ENCODE assay signal across 11 cellular contexts in the genomic region with DNA sequence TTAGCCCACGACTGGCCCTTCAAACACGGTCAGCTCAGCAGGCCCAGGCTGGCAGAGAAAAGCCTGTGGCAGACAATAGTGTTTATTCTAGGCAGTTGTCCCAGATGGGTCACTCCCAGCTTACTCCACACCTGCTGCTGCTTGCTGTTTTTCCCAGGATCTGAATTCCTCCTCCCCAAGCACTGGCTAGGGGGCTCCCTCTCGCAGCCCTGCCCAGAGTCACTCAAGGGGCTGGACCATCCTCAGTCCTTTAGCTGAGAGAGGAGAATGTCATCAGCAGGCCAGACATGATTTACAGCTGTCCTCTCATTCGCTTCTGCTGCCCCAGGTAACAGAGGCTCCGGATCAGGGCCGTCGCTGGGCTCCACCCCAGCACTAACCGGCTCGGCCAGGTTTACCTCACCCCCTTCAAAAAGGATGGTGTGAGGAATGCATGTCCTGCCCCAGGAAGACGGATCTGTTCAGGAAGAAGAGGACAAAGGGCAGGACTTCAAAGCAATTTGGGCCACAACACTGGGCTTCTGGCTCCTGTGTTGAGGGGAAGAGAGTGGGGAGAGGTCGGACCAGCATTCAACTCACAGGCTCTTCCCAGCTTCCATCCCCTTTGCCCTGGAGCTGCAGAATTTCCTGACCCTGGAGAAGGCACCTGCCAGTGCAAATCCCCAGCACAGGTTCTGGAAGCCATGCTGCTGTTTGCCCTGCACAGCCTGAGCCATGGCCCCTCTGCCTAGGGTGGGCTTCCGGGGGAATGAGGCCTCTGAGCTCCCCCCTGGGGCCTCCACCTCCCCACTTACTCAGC. TPM values are rescaled to one million over a fixed set of nuclear protein-coding genes. Genes with fewer than 3 reads are reported as not detected.
DNase-seq lines count a peak whose midpoint lies in the region; ATAC-seq and TF ChIP-seq lines count a peak whose summit lies in the region.
"Had no signal": no experiment of that assay in that cellular context is flagged by ENCODE, and none has a peak within 500 bp of the region (broad histone marks: within the 10 kb centered on the region; RNA-seq: fewer than 3 reads in every experiment).

No MANE protein-coding gene starts in this region.

- intact Hi-C loops in lower lobe of right lung (cut with DNase I): no loop called here
- intact Hi-C loops in activated T-helper 1 cell treated with anti-CD3 and anti-CD28 coated beads, Interleukin-12 subunit alpha, Interleukin-12 subunit beta, Interleukin-2, Interleukin-4 antibody, amounts not matched to agents 30 ng/mL and 10 ng/mL and 1 ng/mL, durations not matched to agents 14 hours and 24 hours and 36 hours (cut with micrococcal nuclease): no loop called here

- TF ChIP-seq CTCF in C4-2B (conservative IDR thresholded peaks at IDR 0.05): no peak
- no peak for TF ChIP-seq CTCF in VCaP (conservative IDR thresholded peaks at IDR 0.05)
- no peak for TF ChIP-seq CTCF in lower lobe of right lung (IDR thresholded peaks at IDR 0.05)
- no peak for TF ChIP-seq CTCF in HFFc6 (IDR thresholded peaks at IDR 0.05)

- no peaks in the 10 kb centered on the region for H3K9me3 Mint-ChIP-seq in activated T-helper 1 cell treated with anti-CD3 and anti-CD28 coated beads, Interleukin-12 subunit alpha, Interleukin-12 subunit beta, Interleukin-2, Interleukin-4 antibody, amounts not matched to agents 30 ng/mL and 10 ng/mL and 1 ng/mL, durations not matched to agents 14 hours and 24 hours and 36 hours
- peaks cover 3% of the 10 kb centered on the region for H3K9me3 Mint-ChIP-seq in HFFc6
- H3K9me3 Mint-ChIP-seq: activated T-helper 2 cell treated with anti-CD3 and anti-CD28 coated beads, Interferon-gamma antibody, Interleukin-2, Interleukin-4, amounts not matched to agents 10 μg/mL and 5 μg/mL and 100 μg/mL, durations not matched to agents 14 hours and 24 hours and 36 hours had no signal

- DNase-seq in NCI-H187 treated with DMSO at 0.1 percent for 48 hours (lab: John Stamatoyannopoulos, UW) (peak; percentile 26), lower lobe of right lung (peak; percentile 68), NOMO-1 (lab: John Stamatoyannopoulos, UW; ENCODE audit: unreplicated experiment in 2 of 2) (no peak), HFFc6 (no peak)
- no peak for DNase-seq in activated T-helper 1 cell treated with anti-CD3 and anti-CD28 coated beads, Interleukin-12 subunit alpha, Interleukin-12 subunit beta, Interleukin-2, Interleukin-4 antibody, amounts not matched to agents 30 ng/mL and 10 ng/mL and 1 ng/mL, durations not matched to agents 14 hours and 24 hours and 36 hours (ENCODE audit: low spot score)
- DNase-seq: psoas muscle had no signal

- H3K36me3 Mint-ChIP-seq in activated T-helper 1 cell treated with anti-CD3 and anti-CD28 coated beads, Interleukin-12 subunit alpha, Interleukin-12 subunit beta, Interleukin-2, Interleukin-4 antibody, amounts not matched to agents 30 ng/mL and 10 ng/mL and 1 ng/mL, durations not matched to agents 14 hours and 24 hours and 36 hours (ENCODE audit: low read depth): no peaks in the 10 kb centered on the region
- no peaks in the 10 kb centered on the region for H3K36me3 Mint-ChIP-seq in HFFc6 (ENCODE audit: low read depth)

- H3K27ac ChIP-seq in C4-2B: peak overlapping the region; percentile 74
- peak overlapping the region; percentile 99 for H3K27ac ChIP-seq in VCaP
- H3K27ac ChIP-seq in lower lobe of right lung: peak overlapping the region; percentile 68
- H3K27ac ChIP-seq: psoas muscle had no signal

- no peaks in the 10 kb centered on the region for H3K27me3 ChIP-seq in lower lobe of right lung (ENCODE audit: low read depth)

- no peaks in the 10 kb centered on the region for H3K9me3 ChIP-seq in lower lobe of right lung
- H3K9me3 ChIP-seq: psoas muscle had no signal

- H3K4me3 Mint-ChIP-seq in activated T-helper 1 cell treated with anti-CD3 and anti-CD28 coated beads, Interleukin-12 subunit alpha, Interleukin-12 subunit beta, Interleukin-2, Interleukin-4 antibody, amounts not matched to agents 30 ng/mL and 10 ng/mL and 1 ng/mL, durations not matched to agents 14 hours and 24 hours and 36 hours: no peak overlapping the region
- no peak overlapping the region for H3K4me3 Mint-ChIP-seq in HFFc6
- H3K4me3 Mint-ChIP-seq: B cell had no signal

- no peaks in the 10 kb centered on the region for H3K36me3 ChIP-seq in lower lobe of right lung

- no peaks in the 10 kb centered on the region for H3K4me1 Mint-ChIP-seq in activated T-helper 1 cell treated with anti-CD3 and anti-CD28 coated beads, Interleukin-12 subunit alpha, Interleukin-12 subunit beta, Interleukin-2, Interleukin-4 antibody, amounts not matched to agents 30 ng/mL and 10 ng/mL and 1 ng/mL, durations not matched to agents 14 hours and 24 hours and 36 hours (ENCODE audit: low read depth)
- H3K4me1 Mint-ChIP-seq in HFFc6 (ENCODE audit: low read depth): no peaks in the 10 kb centered on the region
- H3K4me1 Mint-ChIP-seq: B cell had no signal

- no peak overlapping the region for H3K27ac Mint-ChIP-seq in activated T-helper 1 cell treated with anti-CD3 and anti-CD28 coated beads, Interleukin-12 subunit alpha, Interleukin-12 subunit beta, Interleukin-2, Interleukin-4 antibody, amounts not matched to agents 30 ng/mL and 10 ng/mL and 1 ng/mL, durations not matched to agents 14 hours and 24 hours and 36 hours
- H3K27ac Mint-ChIP-seq in HFFc6: no peak overlapping the region
- H3K27ac Mint-ChIP-seq: activated T-helper 2 cell treated with anti-CD3 and anti-CD28 coated beads, Interferon-gamma antibody, Interleukin-2, Interleukin-4, amounts not matched to agents 10 μg/mL and 5 μg/mL and 100 μg/mL, durations not matched to agents 14 hours and 24 hours and 36 hours; B cell had no signal

- H3K27me3 Mint-ChIP-seq in activated T-helper 1 cell treated with anti-CD3 and anti-CD28 coated beads, Interleukin-12 subunit alpha, Interleukin-12 subunit beta, Interleukin-2, Interleukin-4 antibody, amounts not matched to agents 30 ng/mL and 10 ng/mL and 1 ng/mL, durations not matched to agents 14 hours and 24 hours and 36 hours (ENCODE audit: insufficient read depth): peaks cover 4% of the 10 kb centered on the region
- peaks cover 11% of the 10 kb centered on the region for H3K27me3 Mint-ChIP-seq in HFFc6 (ENCODE audit: insufficient read depth)

- H3K4me1 ChIP-seq in lower lobe of right lung: peaks cover 70% of the 10 kb centered on the region
- H3K4me1 ChIP-seq: psoas muscle had no signal

- ATAC-seq in lower lobe of right lung (peak; percentile 73 to 85), GM19395 (IDR thresholded peaks at IDR 0.05; ENCODE audit: unreplicated experiment) (no peak)

- H3K4me3 ChIP-seq in lower lobe of right lung: no peak overlapping the region
- H3K4me3 ChIP-seq: psoas muscle had no signal

RNA-seq across cellular contexts. Expression of a gene that starts 59.7 kb away (rescaled TPM):
- 0.41 TPM for total RNA-seq in lower lobe of right lung
- 8.8 and 9.1 TPM in 2 replicates for total RNA-seq in activated T-helper 1 cell treated with anti-CD3 and anti-CD28 coated beads, Interleukin-12 subunit alpha, Interleukin-12 subunit beta, Interleukin-2, Interleukin-4 antibody, amounts not matched to agents 30 ng/mL and 10 ng/mL and 1 ng/mL, durations not matched to agents 14 hours and 24 hours and 36 hours
- total RNA-seq in HFFc6 (2021; fragmentation: NEBNext Ultra II Directional; extraction: Animal tissue kit (Norgen Biotek cat#: 25700)): not detected
- total RNA-seq: B cell had no signal

Comparison
In these comparisons a context has a peak if more than half of its experiments do, and no peak if none do; other contexts are left out.
1. DNase-seq: peak in NCI-H187 treated with DMSO at 0.1 percent for 48 hours (single experiment) and lower lobe of right lung (single experiment); none in NOMO-1 (0 of 2), activated T-helper 1 cell treated with anti-CD3 and anti-CD28 coated beads, Interleukin-12 subunit alpha, Interleukin-12 subunit beta, Interleukin-2, Interleukin-4 antibody, amounts not matched to agents 30 ng/mL and 10 ng/mL and 1 ng/mL, durations not matched to agents 14 hours and 24 hours and 36 hours (single experiment) and HFFc6 (single experiment).
2. Peak in every context shown above with its lines, with median percentiles within 50 percentile points of each other: H3K27ac ChIP-seq.